ENCODE assay signal across 1 cellular context in genomic region chr7:155643804-155644177, GRCh38.
TF ChIP-seq lines count a peak whose summit lies in the region.

No MANE protein-coding gene starts in this region.

TF ChIP-seq in K562, 482 proteins besides CTCF, POLR2A, EP300 and RAD21 (continued from another document and continues in another):
- TF ChIP-seq CCNT2 (IDR thresholded peaks at IDR 0.05; ENCODE audit: borderline replicate concordance, extremely low read depth, insufficient read length, low read depth, low read length) (no peak), BRF2 (IDR thresholded peaks at IDR 0.05; ENCODE audit: borderline replicate concordance, insufficient read depth, insufficient read length) (no peak), PURB (CRISPR knock-in tag; IDR thresholded peaks at IDR 0.05; ENCODE audit: low read depth) (no peak), ZNF395 (CRISPR knock-in tag; IDR thresholded peaks at IDR 0.05) (peak; percentile 12; the same call in 1 of the 2 replicates), UBTF (IDR thresholded peaks at IDR 0.05; ENCODE audit: borderline replicate concordance in 1 of 2, low read depth in 2 of 2, low read length in 2 of 2) (0 out of 4 replicates have a peak, but pooled peaks of 1 of the 2 experiments have one; percentile 15), SMAD4 (CRISPR knock-in tag; conservative IDR thresholded peaks at IDR 0.05) (0 out of 2 replicates have a peak, but pooled peaks have one; percentile 1), ESRRB (CRISPR knock-in tag; IDR thresholded peaks at IDR 0.05; ENCODE audit: borderline replicate concordance) (no peak), ZNF253 (CRISPR knock-in tag; conservative IDR thresholded peaks at IDR 0.05) (no peak), ZNF316 (IDR thresholded peaks at IDR 0.05) (peak; percentile 51), ZBTB33 (CRISPR knock-in tag; IDR thresholded peaks at IDR 0.05) (0 out of 2 replicates have a peak, but pooled peaks have one; percentile 16), CBFA2T3 (IDR thresholded peaks at IDR 0.05) (0 out of 2 replicates have a peak, but pooled peaks have one; percentile 2), NEUROD1 (IDR thresholded peaks at IDR 0.05; ENCODE audit: borderline replicate concordance, low read depth, low read length, partially characterized antibody) (peak; percentile 10), DMBX1 (CRISPR knock-in tag; IDR thresholded peaks at IDR 0.05; ENCODE audit: borderline replicate concordance) (no peak), DEAF1 (CRISPR knock-in tag; IDR thresholded peaks at IDR 0.05) (no peak), SMARCB1 (IDR thresholded peaks at IDR 0.05; ENCODE audit: insufficient read length, low read depth) (no peak), TAF15 (IDR thresholded peaks at IDR 0.05; ENCODE audit: low read depth, low read length) (no peak), ZNF431 (CRISPR knock-in tag; IDR thresholded peaks at IDR 0.05) (peak; percentile 46; the same call in 1 of the 2 replicates), HBP1 (CRISPR knock-in tag; IDR thresholded peaks at IDR 0.05) (0 out of 2 replicates have a peak, but pooled peaks have one; percentile 6), ARID1B (IDR thresholded peaks at IDR 0.05) (no peak), RBBP5 (IDR thresholded peaks at IDR 0.05; ENCODE audit: borderline replicate concordance, insufficient read depth, low read length, poor library complexity, severe bottlenecking) (no peak), SRSF3 (IDR thresholded peaks at IDR 0.05; ENCODE audit: insufficient read depth, low read length) (0 out of 2 replicates have a peak, but pooled peaks have one; percentile 70), IRF1 (CRISPR knock-in tag; IDR thresholded peaks at IDR 0.05; ENCODE audit: borderline replicate concordance) (0 out of 2 replicates have a peak, but pooled peaks have one; percentile 24), ZFP1 (CRISPR knock-in tag; IDR thresholded peaks at IDR 0.05) (no peak), DIDO1 (tag; IDR thresholded peaks at IDR 0.05; ENCODE audit: low read depth) (no peak), ZNF143 (CRISPR knock-in tag; IDR thresholded peaks at IDR 0.05) (no peak), TGIF2 (CRISPR knock-in tag; IDR thresholded peaks at IDR 0.05) (peak; percentile 81; the same call in 1 of the 2 replicates), CREB3 (tag; conservative IDR thresholded peaks at IDR 0.05; ENCODE audit: low read depth) (peak; percentile 54; the same call in 1 of the 2 replicates), ZBTB7A (IDR thresholded peaks at IDR 0.05; ENCODE audit: borderline replicate concordance, control insufficient read depth, low read depth, low read length) (peak; percentile 87), MEF2A (IDR thresholded peaks at IDR 0.05; ENCODE audit: control insufficient read depth, low read depth, low read length) (no peak), ZNF511 (CRISPR knock-in tag; IDR thresholded peaks at IDR 0.05) (peak; percentile 44; the same call in 1 of the 2 replicates), THAP12 (CRISPR knock-in tag; IDR thresholded peaks at IDR 0.05) (no peak), RBM34 (IDR thresholded peaks at IDR 0.05; ENCODE audit: borderline replicate concordance, insufficient read depth, low read length) (no peak), BRCA1 (IDR thresholded peaks at IDR 0.05) (no peak), BRCA1 (CRISPR knock-in tag; IDR thresholded peaks at IDR 0.05) (no peak), HDAC2 (IDR thresholded peaks at IDR 0.05) (0 out of 2 replicates have a peak, but pooled peaks have one; percentile 19), TCF7L2 (IDR thresholded peaks at IDR 0.05; ENCODE audit: low read depth, low read length) (no peak), ZBTB49 (CRISPR knock-in tag; IDR thresholded peaks at IDR 0.05; ENCODE audit: borderline replicate concordance) (no peak)
